ENCODE assay signal across 1 cellular context in genomic region chr5:55030676-55031445, GRCh38.
TF ChIP-seq lines count a peak whose summit lies in the region.

No MANE protein-coding gene starts in this region.

TF ChIP-seq in WTC11, 78 proteins besides CTCF, POLR2A, EP300 and RAD21:
- TF ChIP-seq SOX15 (CRISPR knock-in tag; IDR thresholded peaks at IDR 0.05), result no peak
